In genomic region chr13:77465595-77466195, GRCh38 we compare ENCODE assay signal across 22 cellular contexts.
DNase-seq lines count a peak whose midpoint lies in the region; ATAC-seq and TF ChIP-seq lines count a peak whose summit lies in the region.
"Had no signal": no experiment of that assay in that cellular context is flagged by ENCODE, and none has a peak within 500 bp of the region (broad histone marks: within the 10 kb centered on the region; RNA-seq: fewer than 3 reads in every experiment).

No MANE protein-coding gene starts in this region.

- TF ChIP-seq CTCF in foreskin keratinocyte (conservative IDR thresholded peaks at IDR 0.05): no peak

- H3K27me3 ChIP-seq in adipocyte (replicated peaks; ENCODE audit: control insufficient read depth, insufficient read depth, low read length) (no peaks in the 10 kb centered on the region), foreskin keratinocyte (peaks cover 11% of the 10 kb centered on the region), subcutaneous abdominal adipose tissue (ENCODE audit: control insufficient read depth in 5 of 5, insufficient read depth in 4 of 5, low read length in 5 of 5) (no peaks in the 10 kb centered on the region)

- peak; percentile 80 for ATAC-seq in foreskin keratinocyte
- ATAC-seq: HCT116, PC-3, SK-N-SH treated with all-trans-retinoic acid at 6 μM for 48 hours had no signal

- peak; percentile 4 for DNase-seq in ELR (ENCODE audit: low read depth)
- DNase-seq in adipocyte (ENCODE audit: low read depth): peak; percentile 50
- DNase-seq in foreskin keratinocyte: peak; percentile 18 to 61
- no peak for DNase-seq in activated CD4-positive, CD25-positive, alpha-beta regulatory T cell (lab: John Stamatoyannopoulos, UW)
- DNase-seq in medulla oblongata (ENCODE audit: extremely low spot score): no peak
- DNase-seq in NCI-H2107 (lab: John Stamatoyannopoulos, UW): no peak
- DNase-seq: Calu3; CD8-positive, alpha-beta memory T cell; DMS153; GDM1; NCI-H1694; NCI-H2081; NCI-H2171 treated with DMSO at 0.1 percent for 48 hours; NCI-H446; NCI-H526 treated with DMSO at 0.1 percent for 48 hours; PC-3; RPMI8226; SIG-M5 had no signal

- no peaks in the 10 kb centered on the region for H3K36me3 ChIP-seq in adipocyte (ENCODE audit: control insufficient read depth, insufficient read depth, low read length, severe bottlenecking)
- no peaks in the 10 kb centered on the region for H3K36me3 ChIP-seq in subcutaneous abdominal adipose tissue (ENCODE audit: control insufficient read depth in 5 of 5, insufficient read depth in 5 of 5, low read length in 5 of 5)

- H3K4me3 ChIP-seq in adipocyte (ENCODE audit: low read length): no peak overlapping the region
- H3K4me3 ChIP-seq in subcutaneous abdominal adipose tissue (ENCODE audit: low read depth in 1 of 5, low read length in 5 of 5): no peak overlapping the region

- H3K4me1 ChIP-seq in adipocyte (ENCODE audit: control insufficient read depth, insufficient read depth, low read length) (peaks cover 64% of the 10 kb centered on the region), foreskin keratinocyte (peaks cover 8% of the 10 kb centered on the region), subcutaneous abdominal adipose tissue (ENCODE audit: control insufficient read depth in 5 of 5, insufficient read depth in 5 of 5, low read length in 5 of 5) (peaks cover 0 to 42% (median 28%) of the 10 kb centered on the region in 5 donors)

- H3K9me3 ChIP-seq in adipocyte (ENCODE audit: control insufficient read depth, low read length) (no peaks in the 10 kb centered on the region), subcutaneous abdominal adipose tissue (ENCODE audit: control insufficient read depth in 5 of 5, low read length in 5 of 5) (no peaks in the 10 kb centered on the region)

- peak overlapping the region; percentile 82 for H3K9ac ChIP-seq in adipocyte (ENCODE audit: low read length)
- peak overlapping the region in 1 of 5 donors; percentile 53 for H3K9ac ChIP-seq in subcutaneous abdominal adipose tissue (ENCODE audit: low read length in 5 of 5)

- no peak overlapping the region for H3K27ac ChIP-seq in foreskin keratinocyte
- H3K27ac ChIP-seq in subcutaneous abdominal adipose tissue (ENCODE audit: low read depth, low read length): peak overlapping the region; percentile 87
- H3K27ac ChIP-seq: C4-2B had no signal

Comparison
In these comparisons a context has a peak if more than half of its experiments do, and no peak if none do; other contexts are left out.
1. DNase-seq: peak in ELR (single experiment), adipocyte (single experiment) and foreskin keratinocyte (2 of 2); none in activated CD4-positive, CD25-positive, alpha-beta regulatory T cell (0 of 4), medulla oblongata (single experiment) and NCI-H2107 (single experiment).